In the genomic region with DNA sequence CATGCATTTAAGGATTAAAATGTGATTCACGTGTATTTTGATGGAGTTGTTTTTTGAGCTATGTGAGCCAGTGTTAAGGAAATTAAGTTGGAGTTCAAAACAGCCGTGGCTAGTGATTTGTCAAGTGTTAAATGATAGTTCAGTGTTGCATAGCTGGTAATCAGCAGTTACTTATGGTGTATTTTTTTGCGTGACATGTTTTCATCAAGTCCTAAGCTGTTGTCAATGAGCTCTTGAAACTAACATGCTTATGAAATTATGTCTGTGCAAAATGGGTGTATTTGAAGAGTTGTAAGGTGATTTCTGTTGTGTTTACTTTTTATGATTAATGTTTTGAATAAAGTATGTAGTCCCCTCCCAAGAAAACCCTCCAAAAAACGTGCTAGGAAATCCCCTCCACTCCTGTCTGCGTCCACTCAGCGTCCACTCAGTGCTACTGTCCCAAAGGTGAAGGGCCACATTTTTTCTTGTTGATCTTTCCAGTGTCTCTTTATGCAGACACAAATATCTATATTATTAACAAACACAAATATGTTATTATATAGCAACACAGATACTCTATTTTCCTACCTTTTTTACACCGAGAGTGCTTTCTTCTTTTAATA, we compare ENCODE assay signal across 8 cellular contexts. TPM values are rescaled to one million over a fixed set of nuclear protein-coding genes. Genes with fewer than 3 reads are reported as not detected.
DNase-seq lines count a peak whose midpoint lies in the region; ATAC-seq, FAIRE-seq and TF ChIP-seq lines count a peak whose summit lies in the region.

No MANE protein-coding gene starts in this region.

- TSS peak; percentile 88 for BruUV-seq in GM12878 (replicated peaks; lab: Mats Ljungman, UMichigan)

- peaks cover 65% of the 10 kb centered on the region for H3K4me1 ChIP-seq in ACC112 (ENCODE audit: control insufficient read depth, insufficient read depth, low read length, unreplicated experiment)
- peaks cover 34% of the 10 kb centered on the region for H3K4me1 ChIP-seq in GM12878 (ENCODE audit: control insufficient read depth, insufficient read depth, low read length)
- peaks cover 40% of the 10 kb centered on the region for H3K4me1 ChIP-seq in body of pancreas

- peak overlapping the region; percentile 62 for H3K9ac ChIP-seq in GM12878 (ENCODE audit: control insufficient read depth, insufficient read depth, low read length)

- peak overlapping the region; percentile 69 for H3K4me2 ChIP-seq in GM12878 (ENCODE audit: control insufficient read depth, insufficient read depth)

- RAD21 ChIA-PET in GM12878 (lab: Charles Lee; ENCODE audit: unreplicated experiment), result interaction anchor here (0.8 to 7.1 kb wide), 17 partner anchors 9 to 224 kb away, joined by 3 to 62 read pairs (median 8); no protein-coding TSS in a partner anchor

- POLR2A ChIA-PET in GM12878 (lab: Charles Lee), result interaction anchor here (0.8 to 2.0 kb wide), 13 partner anchors 9 to 215 kb away, joined by 3 to 8 read pairs (median 3); no protein-coding TSS in a partner anchor

- TF ChIP-seq CTCF in GM12878 (IDR thresholded peaks at IDR 0.05 in 2 of 3, conservative IDR thresholded peaks at IDR 0.05 in 1 of 3; ENCODE audit: control insufficient read depth in 2 of 3, extremely low read depth in 1 of 3, insufficient read depth in 1 of 3, low read depth in 3 of 3, low read length in 3 of 3), result no peak
- TF ChIP-seq CTCF in body of pancreas (IDR thresholded peaks at IDR 0.05), result no peak

- no peak for TF ChIP-seq RAD21 in GM12878 (IDR thresholded peaks at IDR 0.05; ENCODE audit: insufficient read depth, low read depth, low read length)

- FAIRE-seq in GM12878 (lab: Jason Lieb, UNC), result no peak

- H2AFZ ChIP-seq in ACC112 (ENCODE audit: low read length, unreplicated experiment) (no peak overlapping the region), GM12878 (ENCODE audit: control insufficient read depth, low read depth, low read length) (no peak overlapping the region)

- peak overlapping the region; percentile 73 for H3K4me3 ChIP-seq in ACC112 (ENCODE audit: low read depth, low read length)
- peak overlapping the region; percentile 49 for H3K4me3 ChIP-seq in GM12878
- no peak overlapping the region for H3K4me3 ChIP-seq in body of pancreas

- H3K79me2 ChIP-seq in ACC112 (ENCODE audit: control insufficient read depth, insufficient read depth, low read length, unreplicated experiment), result peaks cover 88% of the 10 kb centered on the region
- H3K79me2 ChIP-seq in GM12878 (ENCODE audit: control insufficient read depth, insufficient read depth, low read length), result peaks cover 94% of the 10 kb centered on the region

- ATAC-seq in GM21825 (IDR thresholded peaks at IDR 0.05; ENCODE audit: unreplicated experiment) (peak; percentile 6), GM12878 (peak; percentile 15), body of pancreas (no peak)

- 1% methylated on average over 7 of the region's 7 CpGs for WGBS in GM12878 (ENCODE audit: insufficient coverage, insufficient replicate concordance, low lambda C conversion rate, missing lambda C conversion rate)
- 29 to 36% methylated on average over 7 of the region's 7 CpGs for WGBS in body of pancreas, 2 donors

- H3K9me3 ChIP-seq in GM12878 (replicated peaks; ENCODE audit: control insufficient read depth, insufficient read depth, low read length) (no peaks in the 10 kb centered on the region; the same call in 2 of the 3 replicates), body of pancreas (no peaks in the 10 kb centered on the region)

- SMC1A ChIA-PET in GM12878 (lab: Charles Lee; ENCODE audit: uncharacterized antibody, unreplicated experiment), result interaction anchor here (0.7 to 3.7 kb wide), 23 partner anchors 10 to 224 kb away, joined by 3 to 38 read pairs (median 7); a partner anchor contains a TSS

- H3K27me3 ChIP-seq in ACC112 (ENCODE audit: insufficient read depth, low read length) (no peaks in the 10 kb centered on the region), GM12878 (replicated peaks in 1 of 2; ENCODE audit: control insufficient read depth in 2 of 2, insufficient read depth in 2 of 2, low read length in 1 of 2) (no peaks in the 10 kb centered on the region), body of pancreas (no peaks in the 10 kb centered on the region)

- H4K20me1 ChIP-seq in GM12878 (ENCODE audit: control insufficient read depth, insufficient read depth), result no peaks in the 10 kb centered on the region

- peak overlapping the region; percentile 98 for H3K27ac ChIP-seq in ACC112 (ENCODE audit: low read depth, low read length)
- peak overlapping the region; percentile 83 for H3K27ac ChIP-seq in GM12878 (ENCODE audit: control insufficient read depth, insufficient read depth)
- peak overlapping the region in 2 of 4 donors; percentile 31 to 68 for H3K27ac ChIP-seq in body of pancreas

- CTCF ChIA-PET in GM12878 (lab: Yijun Ruan, JAX), result interaction anchor here (0.6 to 10.5 kb wide), 19 partner anchors 9 to 241 kb away, joined by 3 to 196 read pairs (median 7); no protein-coding TSS in a partner anchor

- no peak for TF ChIP-seq POLR2A in GM12878 (IDR thresholded peaks at IDR 0.05; ENCODE audit: low read depth, low read length)
- TF ChIP-seq POLR2A in body of pancreas (IDR thresholded peaks at IDR 0.05), result no peak

- TF ChIP-seq EP300 in GM12878 (IDR thresholded peaks at IDR 0.05; ENCODE audit: borderline replicate concordance in 1 of 2, control insufficient read depth in 1 of 2, low read depth in 2 of 2, low read length in 2 of 2), result no peak

- in situ Hi-C loops in GM12878 (cut with MboI), result loop anchor here (5.0 kb wide), 2 partner anchors 108 to 218 kb away; no protein-coding TSS in a partner anchor

- H3K36me3 ChIP-seq in ACC112 (ENCODE audit: insufficient read depth, low read length), result peaks cover 16% of the 10 kb centered on the region
- peaks cover 1 to 15% of the 10 kb centered on the region in 2 experiments; a peak in 3 of 4 replicates for H3K36me3 ChIP-seq in GM12878 (ENCODE audit: control insufficient read depth in 2 of 2, insufficient read depth in 2 of 2, low read length in 1 of 2)
- H3K36me3 ChIP-seq in body of pancreas (replicated peaks in 1 of 2; ENCODE audit: insufficient read depth in 1 of 2, low read depth in 2 of 2), result no peaks in the 10 kb centered on the region

- DNase-seq in GM12878 (ENCODE audit: low read depth, low spot score), result no peak
- DNase-seq in lung microvascular endothelial cell (ENCODE audit: low read depth in 2 of 2), result peak; percentile 40 to 49
- DNase-seq in hepatic stellate cell (ENCODE audit: low spot score), result no peak
- no peak for DNase-seq in stimulated activated CD4-positive, alpha-beta T cell treated with anti-CD3 and anti-CD28 coated beads, Interleukin-2, amount 100 ng/mL, for 48 hours
- DNase-seq in body of pancreas, result no peak
- no peak for DNase-seq in cerebellar nuclear complex (lab: John Stamatoyannopoulos, UW)

- intact Hi-C loops in GM12878 (cut with micrococcal nuclease; ENCODE audit: unreplicated experiment), result no loop called here
- intact Hi-C loops in body of pancreas (cut with DNase I), result loop anchor here (10.0 kb wide), 1 partner anchor 215 kb away; no protein-coding TSS in a partner anchor

TF ChIP-seq in GM12878, 131 proteins besides CTCF, POLR2A, EP300 and RAD21 (continues in another document):
- no peak for TF ChIP-seq NR2C1 (IDR thresholded peaks at IDR 0.05)
- TF ChIP-seq RFX5 (IDR thresholded peaks at IDR 0.05; ENCODE audit: low read depth, low read length), result no peak
- TF ChIP-seq GABPA (IDR thresholded peaks at IDR 0.05; ENCODE audit: low read depth), result no peak
- no peak for TF ChIP-seq ZBED1 (IDR thresholded peaks at IDR 0.05; ENCODE audit: borderline replicate concordance)
- no peak for TF ChIP-seq SMAD1 (IDR thresholded peaks at IDR 0.05; ENCODE audit: low read depth, partially characterized antibody)
- TF ChIP-seq CHD2 (IDR thresholded peaks at IDR 0.05; ENCODE audit: borderline replicate concordance, low read depth, low read length), result no peak
- no peak for TF ChIP-seq NFXL1 (IDR thresholded peaks at IDR 0.05; ENCODE audit: borderline replicate concordance)
- 0 out of 2 replicates have a peak, but pooled peaks have one; percentile 52 for TF ChIP-seq NFIC (IDR thresholded peaks at IDR 0.05; ENCODE audit: low read depth, low read length)
- peak; percentile 64 to 71; a peak in 3 of 4 replicates for TF ChIP-seq BHLHE40 (IDR thresholded peaks at IDR 0.05; ENCODE audit: borderline replicate concordance in 1 of 2, low read depth in 2 of 2, low read length in 1 of 2)
- no peak for TF ChIP-seq TCF12 (IDR thresholded peaks at IDR 0.05; ENCODE audit: low read depth, low read length)
- TF ChIP-seq, protein P1, sequence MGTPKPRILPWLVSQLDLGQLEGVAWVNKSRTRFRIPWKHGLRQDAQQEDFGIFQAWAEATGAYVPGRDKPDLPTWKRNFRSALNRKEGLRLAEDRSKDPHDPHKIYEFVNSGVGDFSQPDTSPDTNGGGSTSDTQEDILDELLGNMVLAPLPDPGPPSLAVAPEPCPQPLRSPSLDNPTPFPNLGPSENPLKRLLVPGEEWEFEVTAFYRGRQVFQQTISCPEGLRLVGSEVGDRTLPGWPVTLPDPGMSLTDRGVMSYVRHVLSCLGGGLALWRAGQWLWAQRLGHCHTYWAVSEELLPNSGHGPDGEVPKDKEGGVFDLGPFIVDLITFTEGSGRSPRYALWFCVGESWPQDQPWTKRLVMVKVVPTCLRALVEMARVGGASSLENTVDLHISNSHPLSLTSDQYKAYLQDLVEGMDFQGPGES (IDR thresholded peaks at IDR 0.05), result no peak
- no peak for TF ChIP-seq EED (IDR thresholded peaks at IDR 0.05; ENCODE audit: low read depth)

RNA-seq across cellular contexts. Expression of a gene that starts 30.0 kb away (rescaled TPM):
- 199 and 215 TPM in 2 replicates for total RNA-seq in GM12878 (2013; cell fraction: nucleolus; rRNA removed)
- total RNA-seq in GM12878 (2014; rRNA removed), result 70.7 and 77.3 TPM in 2 replicates
- total RNA-seq in GM12878 (2014; rRNA removed; fragmentation: Illumina TruSeq; extraction: Trizol), result 80.8 and 85.2 TPM in 2 replicates
- 119 and 122 TPM in 2 replicates for total RNA-seq in GM12878 (2021)
- polyA plus RNA-seq in GM12878 (2011; ENCODE audit: low read depth), result 47.5 TPM
- polyA plus RNA-seq in GM12878 (2011; rRNA removed), result 74.7 and 125 TPM in 2 replicates
- polyA plus RNA-seq in GM12878 (2011; cell fraction: cytosol; rRNA removed), result 121 and 122 TPM in 2 replicates
- 109 and 126 TPM in 2 replicates for polyA plus RNA-seq in GM12878 (2011; cell fraction: nucleus; rRNA removed)
- 67.1 and 71.5 TPM in 2 replicates for polyA plus RNA-seq in GM12878 (2012)
- polyA plus RNA-seq in GM12878 (2014; fragmentation: Illumina TruSeq; extraction: Trizol), result 133 and 198 TPM in 2 replicates
- 10 to 100 TPM; 46.1 to 47.7 TPM for polyA plus RNA-seq in GM12878 (2014; fragmentation: Nextera tagmentation; extraction: Ambion mirVana)
- 87.5 and 87.9 TPM in 2 replicates for polyA plus RNA-seq in GM12878 (2014; rRNA removed)
- 100 to 1,000 TPM; 143 to 160 TPM for polyA plus RNA-seq in GM12878 (2016; fragmentation: Nextera tagmentation; extraction: Ambion mirVana)
- 227 and 233 TPM in 2 replicates for polyA minus RNA-seq in GM12878 (2011; rRNA and poly(A)+ RNA removed)
- 47.4 and 71.6 TPM in 2 replicates for polyA minus RNA-seq in GM12878 (2011; cell fraction: cytosol; rRNA and poly(A)+ RNA removed)
- 39.7 and 77.1 TPM in 2 replicates for polyA minus RNA-seq in GM12878 (2011; cell fraction: nucleus; rRNA and poly(A)+ RNA removed)
- 27.0 and 39.3 TPM in 2 replicates for total RNA-seq in lung microvascular endothelial cell
- 10 to 100 TPM; 24.6 to 32.3 TPM for total RNA-seq in body of pancreas

Comparison
In these comparisons a context has a peak if more than half of its experiments do, and no peak if none do; other contexts are left out.
1. H3K4me3 ChIP-seq: peak in ACC112 (single experiment) and GM12878 (single experiment); none in body of pancreas (0 of 2).
2. DNase-seq: peak in lung microvascular endothelial cell (2 of 2); none in GM12878 (single experiment), hepatic stellate cell (single experiment), stimulated activated CD4-positive, alpha-beta T cell treated with anti-CD3 and anti-CD28 coated beads, Interleukin-2, amount 100 ng/mL, for 48 hours (0 of 2), body of pancreas (0 of 4) and cerebellar nuclear complex (0 of 2).